Comparison of ENCODE assay signal across 30 cellular contexts in genomic region chr6:83472767-83473166, GRCh38. TPM values are rescaled to one million over a fixed set of nuclear protein-coding genes. Genes with fewer than 3 reads are reported as not detected.
"Had no signal": no experiment of that assay in that cellular context is flagged by ENCODE, and none has a peak within 500 bp of the region (broad histone marks: within the 10 kb centered on the region; RNA-seq: fewer than 3 reads in every experiment).

No MANE protein-coding gene starts in this region.

- H3K36me3 Mint-ChIP-seq: activated CD8-positive, alpha-beta memory T cell treated with anti-CD3 and anti-CD28 coated beads, Interleukin-2, amount 10 ng/mL, durations not matched to agents 7 days and 5 days; activated naive CD4-positive, alpha-beta T cell treated with anti-CD3 and anti-CD28 coated beads, Interleukin-2, amount 50 U/mL, for 72 hours; IgD-negative memory B cell; WTC11 had no signal

- H3K4me1 ChIP-seq: ascending aorta, body of pancreas had no signal

- H3K27ac Mint-ChIP-seq: activated CD8-positive, alpha-beta memory T cell treated with anti-CD3 and anti-CD28 coated beads, Interleukin-2, amount 10 ng/mL, durations not matched to agents 7 days and 5 days; activated naive CD4-positive, alpha-beta T cell treated with anti-CD3 and anti-CD28 coated beads, Interleukin-2, amount 50 U/mL, for 72 hours; activated naive CD8-positive, alpha-beta T cell treated with anti-CD3 and anti-CD28 coated beads, Interleukin-2, amount 50 U/mL, for 24 hours; activated T-cell treated with anti-CD3 and anti-CD28 coated beads, Interleukin-2, amount 50 U/mL, for 24 hours; activated T-helper 1 cell treated with anti-CD3 and anti-CD28 coated beads, Interleukin-12 subunit alpha, Interleukin-12 subunit beta, Interleukin-2, Interleukin-4 antibody, amounts not matched to agents 30 ng/mL and 10 ng/mL and 1 ng/mL, durations not matched to agents 14 hours and 24 hours and 36 hours; IgD-negative memory B cell; T-helper 17 cell; WTC11 had no signal

- H3K36me3 ChIP-seq: ascending aorta had no signal

- H3K27ac ChIP-seq: ascending aorta, body of pancreas had no signal

- H3K4me1 Mint-ChIP-seq: activated CD8-positive, alpha-beta memory T cell treated with anti-CD3 and anti-CD28 coated beads, Interleukin-2, amount 10 ng/mL, durations not matched to agents 7 days and 5 days; activated naive CD8-positive, alpha-beta T cell treated with anti-CD3 and anti-CD28 coated beads, Interleukin-2, amount 50 U/mL, for 24 hours; T-helper 17 cell had no signal

- H3K4me3 Mint-ChIP-seq: activated CD8-positive, alpha-beta memory T cell treated with anti-CD3 and anti-CD28 coated beads, Interleukin-2, amount 10 ng/mL, durations not matched to agents 7 days and 5 days; activated naive CD8-positive, alpha-beta T cell treated with anti-CD3 and anti-CD28 coated beads, Interleukin-2, amount 50 U/mL, for 24 hours; activated T-cell treated with anti-CD3 and anti-CD28 coated beads, Interleukin-2, amount 50 U/mL, for 24 hours; activated T-helper 1 cell treated with anti-CD3 and anti-CD28 coated beads, Interleukin-12 subunit alpha, Interleukin-12 subunit beta, Interleukin-2, Interleukin-4 antibody, amounts not matched to agents 30 ng/mL and 10 ng/mL and 1 ng/mL, durations not matched to agents 14 hours and 24 hours and 36 hours; IgD-negative memory B cell; T-helper 17 cell; WTC11 had no signal

- H3K9me3 ChIP-seq: ascending aorta, body of pancreas had no signal

- H3K27me3 ChIP-seq: ascending aorta, body of pancreas had no signal

- H3K4me3 ChIP-seq: ascending aorta, body of pancreas had no signal

- DNase-seq: activated CD4-positive, alpha-beta T cell treated with anti-CD3 and anti-CD28 coated beads for 48 hours; activated CD4-positive, alpha-beta T cell treated with anti-CD3 and anti-CD28 coated beads, Interleukin-2, amount 50 U/mL, for 48 hours; activated CD4-positive, CD25-positive, alpha-beta regulatory T cell treated with anti-CD3 and anti-CD28 coated beads, Interleukin-2, amount 50 U/mL, for 72 hours; activated CD8-positive, alpha-beta memory T cell treated with anti-CD3 and anti-CD28 coated beads, Interleukin-2, amount 10 ng/mL, durations not matched to agents 7 days and 5 days; activated effector memory CD4-positive, alpha-beta T cell treated with anti-CD3 and anti-CD28 coated beads, Interleukin-2, amount 50 U/mL, for 16 hours; activated naive CD4-positive, alpha-beta T cell treated with Interleukin-2 at 50 U/mL for 16 hours; activated naive CD8-positive, alpha-beta T cell treated with anti-CD3 and anti-CD28 coated beads, Interleukin-2, amount 50 U/mL, for 24 hours; activated T-cell treated with anti-CD3 and anti-CD28 coated beads, Interleukin-2, amount 50 U/mL, for 24 hours; amniotic stem cell; body of pancreas; KG1; NCI-H1048; NCI-H1417 treated with DMSO at 0.1 percent for 48 hours; NCI-H1694; NCI-H2029; NCI-H2107; NCI-H2171 treated with DMSO at 0.1 percent for 48 hours; NCI-H226; NCI-H526; NCI-H82; SIG-M5; T-helper 17 cell; T-helper 9 cell had no signal

- ATAC-seq: activated CD8-positive, alpha-beta memory T cell treated with anti-CD3 and anti-CD28 coated beads, Interleukin-2, amount 10 ng/mL, durations not matched to agents 7 days and 5 days; activated naive CD4-positive, alpha-beta T cell treated with anti-CD3 and anti-CD28 coated beads, Interleukin-2, amount 50 U/mL, for 72 hours; activated naive CD8-positive, alpha-beta T cell treated with anti-CD3 and anti-CD28 coated beads, Interleukin-2, amount 50 U/mL, for 24 hours; body of pancreas; T-helper 17 cell had no signal

- H3K9me3 Mint-ChIP-seq: activated naive CD4-positive, alpha-beta T cell treated with anti-CD3 and anti-CD28 coated beads, Interleukin-2, amount 50 U/mL, for 72 hours; activated naive CD8-positive, alpha-beta T cell treated with anti-CD3 and anti-CD28 coated beads, Interleukin-2, amount 50 U/mL, for 24 hours; activated T-cell treated with anti-CD3 and anti-CD28 coated beads, Interleukin-2, amount 50 U/mL, for 24 hours; activated T-helper 1 cell treated with anti-CD3 and anti-CD28 coated beads, Interleukin-12 subunit alpha, Interleukin-12 subunit beta, Interleukin-2, Interleukin-4 antibody, amounts not matched to agents 30 ng/mL and 10 ng/mL and 1 ng/mL, durations not matched to agents 14 hours and 24 hours and 36 hours; WTC11 had no signal

RNA-seq across cellular contexts. Expression of gene PRSS35, which starts 39.6 kb away (rescaled TPM):
- total RNA-seq: activated CD8-positive, alpha-beta memory T cell treated with anti-CD3 and anti-CD28 coated beads, Interleukin-2, amount 10 ng/mL, durations not matched to agents 7 days and 5 days; activated naive CD4-positive, alpha-beta T cell treated with anti-CD3 and anti-CD28 coated beads, Interleukin-2, amount 50 U/mL, for 72 hours; activated T-helper 1 cell treated with anti-CD3 and anti-CD28 coated beads, Interleukin-12 subunit alpha, Interleukin-12 subunit beta, Interleukin-2, Interleukin-4 antibody, amounts not matched to agents 30 ng/mL and 10 ng/mL and 1 ng/mL, durations not matched to agents 14 hours and 24 hours and 36 hours; bronchial epithelial cell; NCI-H460 had no signal

RNA-seq across cellular contexts. Expression of gene ME1, which starts 41.9 kb away (rescaled TPM):
- total RNA-seq: activated naive CD4-positive, alpha-beta T cell treated with anti-CD3 and anti-CD28 coated beads, Interleukin-2, amount 50 U/mL, for 72 hours; activated T-helper 1 cell treated with anti-CD3 and anti-CD28 coated beads, Interleukin-12 subunit alpha, Interleukin-12 subunit beta, Interleukin-2, Interleukin-4 antibody, amounts not matched to agents 30 ng/mL and 10 ng/mL and 1 ng/mL, durations not matched to agents 14 hours and 24 hours and 36 hours had no signal
